In genomic region chr3:184417619-184418327, GRCh38 we compare ENCODE assay signal across 8 cellular contexts.
DNase-seq lines count a peak whose midpoint lies in the region; ATAC-seq and TF ChIP-seq lines count a peak whose summit lies in the region.

No MANE protein-coding gene starts in this region.

- TF ChIP-seq CTCF in cardiac fibroblast (IDR thresholded peaks at IDR 0.05; ENCODE audit: low read depth, low read length), result peak; percentile 99

- DNase-seq in SIG-M5 treated with dmso at 0.1 percent for 504 hours (lab: John Stamatoyannopoulos, UW; ENCODE audit: unreplicated experiment), result peak; percentile 63
- no peak for DNase-seq in SIG-M5 (lab: John Stamatoyannopoulos, UW)
- DNase-seq in NCI-H2227 treated with DMSO at 0.1 percent for 48 hours (lab: John Stamatoyannopoulos, UW), result peak; percentile 3
- peak; percentile 71 to 73 for DNase-seq in cardiac fibroblast (ENCODE audit: low read depth in 2 of 2)
- DNase-seq in left kidney (ENCODE audit: low read depth, low spot score), result peak; percentile 75
- peak; percentile 35 to 70 (median 42) for DNase-seq in stimulated activated CD4-positive, alpha-beta T cell treated with anti-CD3 and anti-CD28 coated beads, TNF-alpha, amount 100 ng/mL, for 24 hours (ENCODE audit: low read depth in 3 of 3)

- ATAC-seq in HG03108 (IDR thresholded peaks at IDR 0.05; ENCODE audit: unreplicated experiment), result peak; percentile 87
- peak; percentile 82 to 88 for ATAC-seq in activated CD4-positive, CD25-positive, alpha-beta regulatory T cell treated with anti-CD3 and anti-CD28 coated beads, Interleukin-2, amount 50 U/mL, for 24 hours

- H3K4me3 ChIP-seq in cardiac fibroblast (replicated peaks in 1 of 2; ENCODE audit: low read depth in 2 of 2, low read length in 2 of 2), result no peak overlapping the region
